11 cellular contexts compared by ENCODE assay signal in the genomic region with DNA sequence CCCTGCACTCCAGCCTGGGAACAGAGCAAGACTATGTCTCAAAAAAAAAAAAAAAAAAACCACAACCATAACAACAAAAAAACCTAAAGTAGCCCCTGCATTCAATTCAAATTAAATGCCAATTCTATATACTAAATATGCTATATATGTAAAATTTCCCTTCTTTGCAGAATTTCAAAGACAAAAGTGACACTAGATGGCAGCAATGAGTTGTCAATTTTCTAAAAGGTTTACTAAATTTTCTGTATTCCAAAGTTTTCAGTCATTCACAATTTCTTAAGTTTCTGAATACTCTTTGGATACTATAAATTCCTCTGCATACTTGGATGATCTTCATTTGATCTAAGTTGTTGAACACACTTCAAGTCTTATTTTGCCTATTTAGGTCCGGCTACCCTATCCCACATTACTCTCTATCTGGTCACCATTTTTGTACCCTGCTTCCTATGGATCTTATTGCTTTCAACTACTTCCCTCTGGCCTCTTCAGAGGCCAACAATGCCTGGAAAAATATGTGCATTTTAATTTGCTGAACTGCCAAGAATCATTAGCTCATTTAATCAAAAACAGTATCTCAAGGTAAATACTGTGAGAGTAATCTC. TPM values are rescaled to one million over a fixed set of nuclear protein-coding genes. Genes with fewer than 3 reads are reported as not detected.
DNase-seq lines count a peak whose midpoint lies in the region; ATAC-seq, FAIRE-seq and TF ChIP-seq lines count a peak whose summit lies in the region.
"Had no signal": no experiment of that assay in that cellular context is flagged by ENCODE, and none has a peak within 500 bp of the region (broad histone marks: within the 10 kb centered on the region; RNA-seq: fewer than 3 reads in every experiment).

No MANE protein-coding gene starts in this region.

- no peak for TF ChIP-seq POLR2A in GM12878 (IDR thresholded peaks at IDR 0.05; ENCODE audit: low read depth, low read length)

- no peak for TF ChIP-seq EP300 in GM12878 (IDR thresholded peaks at IDR 0.05; ENCODE audit: borderline replicate concordance in 1 of 2, control insufficient read depth in 1 of 2, low read depth in 2 of 2, low read length in 2 of 2)

- H3K9me3 ChIP-seq in Karpas-422 (ENCODE audit: low read length), result no peaks in the 10 kb centered on the region
- no peaks in the 10 kb centered on the region for H3K9me3 ChIP-seq in GM12878 (replicated peaks; ENCODE audit: control insufficient read depth, insufficient read depth, low read length)
- no peaks in the 10 kb centered on the region for H3K9me3 ChIP-seq in naive thymus-derived CD4-positive, alpha-beta T cell (ENCODE audit: control insufficient read depth in 2 of 3, low read length in 3 of 3)

- H3K9me2 ChIP-seq in Karpas-422 (replicated peaks; ENCODE audit: insufficient read depth, low read length), result no peaks in the 10 kb centered on the region

- H3K4me1 ChIP-seq in Karpas-422 (ENCODE audit: low read length), result peaks cover 14% of the 10 kb centered on the region; the same call in 1 of the 2 replicates
- no peaks in the 10 kb centered on the region; the same call in 1 of the 2 replicates for H3K4me1 ChIP-seq in GM12878 (ENCODE audit: control insufficient read depth, insufficient read depth, low read length)
- peaks cover 44% of the 10 kb centered on the region in 2 donors for H3K4me1 ChIP-seq in naive thymus-derived CD4-positive, alpha-beta T cell (ENCODE audit: control insufficient read depth in 2 of 2, insufficient read depth in 2 of 2, low read length in 2 of 2)

- peak; percentile 24 for TF ChIP-seq CTCF in Calu3 (IDR thresholded peaks at IDR 0.05; ENCODE audit: unreplicated experiment)
- peak in 1 of 3 experiments; percentile 37; a peak in 2 of 6 replicates for TF ChIP-seq CTCF in GM12878 (IDR thresholded peaks at IDR 0.05 in 2 of 3, conservative IDR thresholded peaks at IDR 0.05 in 1 of 3; ENCODE audit: control insufficient read depth in 2 of 3, extremely low read depth in 1 of 3, insufficient read depth in 1 of 3, low read depth in 3 of 3, low read length in 3 of 3)

- H3K4me3 Mint-ChIP-seq in Calu3 (ENCODE audit: low read depth, unreplicated experiment), result peak overlapping the region; percentile 3
- no peak overlapping the region for H3K4me3 Mint-ChIP-seq in naive thymus-derived CD4-positive, alpha-beta T cell
- H3K4me3 Mint-ChIP-seq: activated B cell treated with CpG ODN at 0.5 μM for 24 hours had no signal

- FAIRE-seq in GM12878 (lab: Jason Lieb, UNC), result no peak
- FAIRE-seq: H1 had no signal

- H3K4me2 ChIP-seq in Karpas-422 (ENCODE audit: low read depth, low read length, poor library complexity, severe bottlenecking), result no peak overlapping the region
- no peak overlapping the region for H3K4me2 ChIP-seq in GM12878 (ENCODE audit: control insufficient read depth, insufficient read depth)

- H3K27me3 Mint-ChIP-seq in Calu3 (ENCODE audit: unreplicated experiment), result no peaks in the 10 kb centered on the region
- no peaks in the 10 kb centered on the region for H3K27me3 Mint-ChIP-seq in naive thymus-derived CD4-positive, alpha-beta T cell
- H3K27me3 Mint-ChIP-seq: activated B cell treated with CpG ODN at 0.5 μM for 24 hours had no signal

- CTCF ChIA-PET in Calu3 (lab: Charles Lee) (no interaction called here), GM12878 (lab: Yijun Ruan, JAX) (interaction anchor here (0.6 to 2.7 kb wide), 11 partner anchors 9 to 315 kb away, joined by 3 to 14 read pairs (median 6); no protein-coding TSS in a partner anchor)
- CTCF ChIA-PET in naive thymus-derived CD4-positive, alpha-beta T cell (lab: Charles Lee), result no interaction called here

- in situ Hi-C loops in GM12878 (cut with MboI), result no loop called here

- BruUV-seq in Calu3 (replicated peaks; lab: Mats Ljungman, UMichigan) (no TSS peak), GM12878 (replicated peaks; lab: Mats Ljungman, UMichigan) (no TSS peak)

- no peak overlapping the region for H3K9ac ChIP-seq in Karpas-422 (ENCODE audit: low read length)
- H3K9ac ChIP-seq in GM12878 (ENCODE audit: control insufficient read depth, insufficient read depth, low read length), result no peak overlapping the region

- intact Hi-C loops in Calu3 (cut with micrococcal nuclease; ENCODE audit: unreplicated experiment) (no loop called here), GM12878 (cut with micrococcal nuclease; ENCODE audit: unreplicated experiment) (no loop called here)
- intact Hi-C loops in naive thymus-derived CD4-positive, alpha-beta T cell (cut with micrococcal nuclease), result loop anchor here (1.0 to 5.0 kb wide), 5 partner anchors 15 to 316 kb away; partner anchors contain the start of gene SUPT16H (in 1 of the 2)

- WGBS in GM12878 (ENCODE audit: insufficient coverage, insufficient replicate concordance, low lambda C conversion rate, missing lambda C conversion rate), result 100% methylated on average over 1 of the region's 1 CpG

- peaks cover 19% of the 10 kb centered on the region for H3K4me1 Mint-ChIP-seq in Calu3 (ENCODE audit: low read depth, unreplicated experiment)
- peaks cover 36 to 85% (median 60%) of the 10 kb centered on the region in 7 donors for H3K4me1 Mint-ChIP-seq in naive thymus-derived CD4-positive, alpha-beta T cell

- DNase-seq in Calu3, result no peak
- DNase-seq in Karpas-422, result peak; percentile 74
- DNase-seq in GM12878 (ENCODE audit: low read depth, low spot score), result no peak
- peak in 2 of 9 donors; percentile 38 to 49 for DNase-seq in naive thymus-derived CD4-positive, alpha-beta T cell
- no peak for DNase-seq in stimulated activated CD4-positive, alpha-beta T cell treated with anti-CD3 and anti-CD28 coated beads, Interleukin-4, amount 100 ng/mL, for 1 hour
- no peak for DNase-seq in retina
- DNase-seq in DMS153 treated with DMSO at 0.1 percent for 48 hours (lab: John Stamatoyannopoulos, UW; ENCODE audit: unreplicated experiment), result no peak
- DNase-seq in hepatic stellate cell (ENCODE audit: low spot score), result no peak
- DNase-seq: activated B cell treated with CpG ODN at 0.5 μM for 24 hours had no signal

- SMC1A ChIA-PET in GM12878 (lab: Charles Lee; ENCODE audit: uncharacterized antibody, unreplicated experiment), result interaction anchor here (0.7 to 1.3 kb wide), 4 partner anchors 24 to 174 kb away, joined by 3 read pairs; no protein-coding TSS in a partner anchor

- RAD21 ChIA-PET in GM12878 (lab: Charles Lee; ENCODE audit: unreplicated experiment), result no interaction called here

- H3K36me3 Mint-ChIP-seq in Calu3 (ENCODE audit: insufficient read depth, unreplicated experiment), result peaks cover 86% of the 10 kb centered on the region
- peaks cover 0 to 8% (median 7%) of the 10 kb centered on the region in 5 donors for H3K36me3 Mint-ChIP-seq in naive thymus-derived CD4-positive, alpha-beta T cell

- peak overlapping the region; percentile 7 for H3K27ac Mint-ChIP-seq in Calu3 (ENCODE audit: unreplicated experiment)
- peak overlapping the region in 8 of 9 donors; percentile 3 to 88 (median 70) for H3K27ac Mint-ChIP-seq in naive thymus-derived CD4-positive, alpha-beta T cell
- H3K27ac Mint-ChIP-seq: activated B cell treated with CpG ODN at 0.5 μM for 24 hours had no signal

- no peaks in the 10 kb centered on the region for H3K9me3 Mint-ChIP-seq in Calu3 (ENCODE audit: low read depth, unreplicated experiment)
- no peaks in the 10 kb centered on the region for H3K9me3 Mint-ChIP-seq in naive thymus-derived CD4-positive, alpha-beta T cell
- H3K9me3 Mint-ChIP-seq: activated B cell treated with CpG ODN at 0.5 μM for 24 hours had no signal

- no peak overlapping the region for H2AFZ ChIP-seq in Karpas-422 (ENCODE audit: low read length)
- H2AFZ ChIP-seq in GM12878 (ENCODE audit: control insufficient read depth, low read depth, low read length), result no peak overlapping the region

- POLR2A ChIA-PET in GM12878 (lab: Charles Lee), result interaction anchor here (1.0 kb wide), 2 partner anchors 13 to 139 kb away, joined by 3 read pairs; no protein-coding TSS in a partner anchor
- POLR2A ChIA-PET in naive thymus-derived CD4-positive, alpha-beta T cell (lab: Charles Lee), result interaction anchor here (2.2 kb wide), 1 partner anchor 13 kb away, joined by 9 read pairs; no protein-coding TSS in a partner anchor

- 0 out of 2 replicates have a peak, but pooled peaks have one; percentile 21 for TF ChIP-seq RAD21 in GM12878 (IDR thresholded peaks at IDR 0.05; ENCODE audit: insufficient read depth, low read depth, low read length)

- H3K79me2 ChIP-seq in Karpas-422 (ENCODE audit: low read length) (peaks cover 100% of the 10 kb centered on the region), GM12878 (ENCODE audit: control insufficient read depth, insufficient read depth, low read length) (peaks cover 89% of the 10 kb centered on the region)

- H4K20me1 ChIP-seq in Karpas-422 (ENCODE audit: insufficient read depth, low read depth, low read length) (peaks cover 96% of the 10 kb centered on the region), GM12878 (ENCODE audit: control insufficient read depth, insufficient read depth) (peaks cover 3% of the 10 kb centered on the region; the same call in 1 of the 2 replicates)

- no peak for ATAC-seq in GM12878
- ATAC-seq in naive thymus-derived CD4-positive, alpha-beta T cell, result no peak
- ATAC-seq: left lobe of liver had no signal

- H3K27me3 ChIP-seq in Karpas-422 (ENCODE audit: low read length) (no peaks in the 10 kb centered on the region), GM12878 (replicated peaks in 1 of 2; ENCODE audit: control insufficient read depth in 2 of 2, insufficient read depth in 2 of 2, low read length in 1 of 2) (no peaks in the 10 kb centered on the region)
- H3K27me3 ChIP-seq in naive thymus-derived CD4-positive, alpha-beta T cell (ENCODE audit: control insufficient read depth in 2 of 2, insufficient read depth in 2 of 2, low read length in 2 of 2), result no peaks in the 10 kb centered on the region

- no peak overlapping the region for H3K27ac ChIP-seq in Karpas-422 (ENCODE audit: low read length)
- H3K27ac ChIP-seq in GM12878 (ENCODE audit: control insufficient read depth, insufficient read depth), result no peak overlapping the region
- H3K27ac ChIP-seq in naive thymus-derived CD4-positive, alpha-beta T cell (ENCODE audit: low read depth, low read length), result no peak overlapping the region

- no peak overlapping the region for H3K4me3 ChIP-seq in Karpas-422 (ENCODE audit: low read length)
- H3K4me3 ChIP-seq in GM12878, result no peak overlapping the region
- H3K4me3 ChIP-seq in naive thymus-derived CD4-positive, alpha-beta T cell (ENCODE audit: low read length), result no peak overlapping the region

- H3K36me3 ChIP-seq in Karpas-422 (ENCODE audit: insufficient read depth, low read length) (peaks cover 84% of the 10 kb centered on the region), GM12878 (ENCODE audit: control insufficient read depth in 2 of 2, insufficient read depth in 2 of 2, low read length in 1 of 2) (peaks cover 6 to 32% of the 10 kb centered on the region in 2 experiments)
- H3K36me3 ChIP-seq in naive thymus-derived CD4-positive, alpha-beta T cell (ENCODE audit: control insufficient read depth in 2 of 3, insufficient read depth in 3 of 3, low read length in 3 of 3), result peaks cover 0 to 14% (median 0%) of the 10 kb centered on the region in 3 experiments

RNA-seq across cellular contexts. Expression of gene HNRNPC, which starts 27.9 kb away (rescaled TPM):
- total RNA-seq in Calu3 (2022), result 472 and 476 TPM in 2 replicates
- 661 and 1,144 TPM in 2 replicates for total RNA-seq in Karpas-422 (2014; rRNA removed; shearing (Covaris generic); ENCODE audit: low replicate concordance)
- total RNA-seq in GM12878 (2013; cell fraction: nucleolus; rRNA removed), result 614 and 625 TPM in 2 replicates
- 911 and 918 TPM in 2 replicates for total RNA-seq in GM12878 (2014; rRNA removed)
- total RNA-seq in GM12878 (2014; rRNA removed; fragmentation: Illumina TruSeq; extraction: Trizol), result 1,200 and 1,219 TPM in 2 replicates
- total RNA-seq in GM12878 (2021), result 766 and 773 TPM in 2 replicates
- polyA plus RNA-seq in GM12878 (2011; ENCODE audit: low read depth), result 683 TPM
- polyA plus RNA-seq in GM12878 (2011; rRNA removed), result 1,305 and 1,562 TPM in 2 replicates
- 561 and 849 TPM in 2 replicates for polyA plus RNA-seq in GM12878 (2011; cell fraction: cytosol; rRNA removed)
- polyA plus RNA-seq in GM12878 (2011; cell fraction: nucleus; rRNA removed), result 413 and 577 TPM in 2 replicates
- polyA plus RNA-seq in GM12878 (2012), result 661 and 837 TPM in 2 replicates
- 1,492 and 1,839 TPM in 2 replicates for polyA plus RNA-seq in GM12878 (2014; fragmentation: Illumina TruSeq; extraction: Trizol)
- 1,000 to 10,000 TPM in 1 of 2 experiments, 100 to 1,000 TPM in 1; 679 to 1,422 TPM for polyA plus RNA-seq in GM12878 (2014; fragmentation: Nextera tagmentation; extraction: Ambion mirVana)
- 866 and 889 TPM in 2 replicates for polyA plus RNA-seq in GM12878 (2014; rRNA removed)
- polyA plus RNA-seq in GM12878 (2016; fragmentation: Nextera tagmentation; extraction: Ambion mirVana), result 1,000 to 10,000 TPM; 1,325 to 1,341 TPM
- polyA minus RNA-seq in GM12878 (2011; rRNA and poly(A)+ RNA removed), result 736 and 779 TPM in 2 replicates
- polyA minus RNA-seq in GM12878 (2011; cell fraction: cytosol; rRNA and poly(A)+ RNA removed), result 204 and 236 TPM in 2 replicates
- polyA minus RNA-seq in GM12878 (2011; cell fraction: nucleus; rRNA and poly(A)+ RNA removed), result 243 and 440 TPM in 2 replicates
- 100 to 1,000 TPM; 469 to 687 (median 532) TPM for total RNA-seq in naive thymus-derived CD4-positive, alpha-beta T cell
- 100 to 1,000 TPM; 842 to 895 TPM for polyA plus RNA-seq in naive thymus-derived CD4-positive, alpha-beta T cell

RNA-seq across cellular contexts. Expression of gene RPGRIP1, which starts 38.6 kb away (rescaled TPM):
- total RNA-seq in Calu3 (2022) (not detected in 2 replicates), GM12878 (2014; rRNA removed) (0.27 and 1.1 TPM in 2 replicates), GM12878 (2014; rRNA removed; fragmentation: Illumina TruSeq; extraction: Trizol) (0.18 and 0.72 TPM in 2 replicates), GM12878 (2021) (0.44 TPM in 1 of 2 replicates, not detected in the other)
- not detected in 2 replicates for total RNA-seq in Karpas-422 (2014; rRNA removed; shearing (Covaris generic); ENCODE audit: low replicate concordance)
- not detected in 2 replicates for total RNA-seq in GM12878 (2013; cell fraction: nucleolus; rRNA removed)
- not detected for polyA plus RNA-seq in GM12878 (2011; ENCODE audit: low read depth)
- polyA plus RNA-seq in GM12878 (2011; rRNA removed) (0.13 and 0.30 TPM in 2 replicates), GM12878 (2014; fragmentation: Illumina TruSeq; extraction: Trizol) (0.14 and 0.34 TPM in 2 replicates), GM12878 (2014; fragmentation: Nextera tagmentation; extraction: Ambion mirVana) (under 1 TPM; 0.07 to 0.16 TPM), GM12878 (2014; rRNA removed) (0.10 and 0.11 TPM in 2 replicates), GM12878 (2016; fragmentation: Nextera tagmentation; extraction: Ambion mirVana) (under 1 TPM in 1 of 2 experiments, not detected in 1; 0.07 TPM)
- polyA plus RNA-seq in GM12878 (2011; cell fraction: cytosol; rRNA removed), result 0.13 TPM in 1 of 2 replicates, not detected in the other
- 0.15 and 0.40 TPM in 2 replicates for polyA plus RNA-seq in GM12878 (2011; cell fraction: nucleus; rRNA removed)
- polyA plus RNA-seq in GM12878 (2012), result 0.08 and 0.14 TPM in 2 replicates
- 0.80 TPM in 1 of 2 replicates, not detected in the other for polyA minus RNA-seq in GM12878 (2011; rRNA and poly(A)+ RNA removed)
- not detected in 2 replicates for polyA minus RNA-seq in GM12878 (2011; cell fraction: cytosol; rRNA and poly(A)+ RNA removed)
- 0.19 TPM in 1 of 2 replicates, not detected in the other for polyA minus RNA-seq in GM12878 (2011; cell fraction: nucleus; rRNA and poly(A)+ RNA removed)
- total RNA-seq in naive thymus-derived CD4-positive, alpha-beta T cell, result 1 to 10 TPM in 1 of 5 experiments, under 1 TPM in 1, not detected in 3; 0.24 to 1.5 TPM
- not detected for polyA plus RNA-seq in naive thymus-derived CD4-positive, alpha-beta T cell
- total RNA-seq: activated B cell treated with CpG ODN at 0.5 μM for 24 hours had no signal

Comparison
In these comparisons a context has a peak if more than half of its experiments do, and no peak if none do; other contexts are left out.
1. intact Hi-C loops: an anchor here in naive thymus-derived CD4-positive, alpha-beta T cell (1.0 to 5.0 kb wide); none called in Calu3 and GM12878.